Comparison of ENCODE assay signal across 8 cellular contexts in genomic region chr20:56429496-56429895, GRCh38. TPM values are rescaled to one million over a fixed set of nuclear protein-coding genes. Genes with fewer than 3 reads are reported as not detected.
DNase-seq lines count a peak whose midpoint lies in the region; ATAC-seq and TF ChIP-seq lines count a peak whose summit lies in the region.

No MANE protein-coding gene starts in this region.

- peak overlapping the region; percentile 83; the same call in 1 of the 2 replicates for H2AFZ ChIP-seq in SK-N-SH (ENCODE audit: low read depth)

- H3K4me1 Mint-ChIP-seq in stimulated activated naive B cell treated with anti-CD40 and anti-IgM and Interleukin-4, amounts not matched to agents 10 μg/mL and 1 μg/mL and 100 μg/mL, for 72 hours, result peaks cover 17 to 31% of the 10 kb centered on the region in 2 donors

- no peaks in the 10 kb centered on the region for H3K9me2 ChIP-seq in SK-N-SH

- no peaks in the 10 kb centered on the region for H3K27me3 ChIP-seq in SK-N-SH (ENCODE audit: insufficient read depth)

- CTCF ChIA-PET in SK-N-SH (lab: Yijun Ruan, JAX), result no interaction called here

- H3K4me2 ChIP-seq in SK-N-SH, result no peak overlapping the region

- H3K9me3 Mint-ChIP-seq in stimulated activated naive B cell treated with anti-CD40 and anti-IgM and Interleukin-4, amounts not matched to agents 10 μg/mL and 1 μg/mL and 100 μg/mL, for 72 hours, result peaks cover 0 to 2% of the 10 kb centered on the region in 2 donors

- TF ChIP-seq CTCF in SK-N-SH (IDR thresholded peaks at IDR 0.05) (no peak), fibroblast of the aortic adventitia (IDR thresholded peaks at IDR 0.05; ENCODE audit: insufficient read depth, low read length) (no peak)

- H3K4me1 ChIP-seq in SK-N-SH (ENCODE audit: control insufficient read depth in 1 of 2, insufficient read depth in 2 of 2, low read depth in 1 of 2, low read length in 1 of 2), result no peaks in the 10 kb centered on the region; a peak in 1 of 4 replicates

- H3K27me3 Mint-ChIP-seq in stimulated activated naive B cell treated with anti-CD40 and anti-IgM and Interleukin-4, amounts not matched to agents 10 μg/mL and 1 μg/mL and 100 μg/mL, for 72 hours, result peaks cover 22 to 33% of the 10 kb centered on the region in 2 donors

- ATAC-seq in SK-N-SH treated with all-trans-retinoic acid at 6 μM for 48 hours, result no peak
- peak; percentile 34 to 58 for ATAC-seq in stimulated activated naive B cell treated with anti-CD40 and anti-IgM and Interleukin-4, amounts not matched to agents 10 μg/mL and 1 μg/mL and 100 μg/mL, for 72 hours (replicated peaks)
- ATAC-seq in GM21447 (IDR thresholded peaks at IDR 0.05; ENCODE audit: unreplicated experiment), result no peak
- no peak for ATAC-seq in GM21619 (IDR thresholded peaks at IDR 0.05; ENCODE audit: unreplicated experiment)

- H3K9me3 ChIP-seq in SK-N-SH, result no peaks in the 10 kb centered on the region

- H3K9ac ChIP-seq in SK-N-SH, result no peak overlapping the region

- peak overlapping the region; percentile 34 to 49 for H3K4me3 Mint-ChIP-seq in stimulated activated naive B cell treated with anti-CD40 and anti-IgM and Interleukin-4, amounts not matched to agents 10 μg/mL and 1 μg/mL and 100 μg/mL, for 72 hours

- no peak for TF ChIP-seq RAD21 in SK-N-SH (IDR thresholded peaks at IDR 0.05; ENCODE audit: low read length)

- DNase-seq in SK-N-SH (no peak), fibroblast of the aortic adventitia (ENCODE audit: low read depth) (peak; percentile 71), occipital lobe (lab: John Stamatoyannopoulos, UW) (no peak)
- DNase-seq in activated CD4-positive, alpha-beta T cell treated with anti-CD3 and anti-CD28 coated beads, Interleukin-2, amount 50 U/mL, for 48 hours, result peak; percentile 51 to 57
- DNase-seq in stimulated activated naive B cell treated with anti-CD40 and anti-IgM and Interleukin-4, amounts not matched to agents 10 μg/mL and 1 μg/mL and 100 μg/mL, for 72 hours, result no peak

- no peaks in the 10 kb centered on the region for H3K36me3 ChIP-seq in SK-N-SH (replicated peaks in 1 of 2; ENCODE audit: control insufficient read depth in 1 of 2, insufficient read depth in 2 of 2, low read length in 1 of 2)

- H3K4me3 ChIP-seq in SK-N-SH (ENCODE audit: low read depth in 2 of 2, low read length in 1 of 2) (no peak overlapping the region), fibroblast of the aortic adventitia (ENCODE audit: low read depth, low read length) (no peak overlapping the region)

- H4K20me1 ChIP-seq in SK-N-SH (ENCODE audit: insufficient read depth), result no peaks in the 10 kb centered on the region

- H3K36me3 Mint-ChIP-seq in stimulated activated naive B cell treated with anti-CD40 and anti-IgM and Interleukin-4, amounts not matched to agents 10 μg/mL and 1 μg/mL and 100 μg/mL, for 72 hours, result no peaks in the 10 kb centered on the region

- WGBS in SK-N-SH (ENCODE audit: low lambda C conversion rate), result 62% methylated on average over 6 of the region's 6 CpGs

- no peaks in the 10 kb centered on the region for H3K79me2 ChIP-seq in SK-N-SH (ENCODE audit: insufficient read depth)

- H3K27ac ChIP-seq in SK-N-SH (ENCODE audit: low read depth in 2 of 2, low read length in 1 of 2), result no peak overlapping the region

- POLR2A ChIA-PET in SK-N-SH (lab: Yijun Ruan, JAX), result no interaction called here

- H3F3A ChIP-seq in SK-N-SH (replicated peaks; ENCODE audit: insufficient read depth), result no peaks in the 10 kb centered on the region

- no peak for TF ChIP-seq EP300 in SK-N-SH (IDR thresholded peaks at IDR 0.05; ENCODE audit: borderline replicate concordance in 1 of 2, low read depth in 1 of 2, low read length in 1 of 2)

- peak overlapping the region; percentile 28 for H3K27ac Mint-ChIP-seq in stimulated activated naive B cell treated with anti-CD40 and anti-IgM and Interleukin-4, amounts not matched to agents 10 μg/mL and 1 μg/mL and 100 μg/mL, for 72 hours

TF ChIP-seq in SK-N-SH, 30 proteins besides CTCF, POLR2A, EP300 and RAD21:
- TF ChIP-seq, protein P1, sequence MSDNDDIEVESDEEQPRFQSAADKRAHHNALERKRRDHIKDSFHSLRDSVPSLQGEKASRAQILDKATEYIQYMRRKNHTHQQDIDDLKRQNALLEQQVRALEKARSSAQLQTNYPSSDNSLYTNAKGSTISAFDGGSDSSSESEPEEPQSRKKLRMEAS (IDR thresholded peaks at IDR 0.05; ENCODE audit: low read depth), result no peak
- TF ChIP-seq GABPA (IDR thresholded peaks at IDR 0.05; ENCODE audit: low read depth), result peak; percentile 45

TF ChIP-seq in SK-N-SH treated with all-trans-retinoic acid at 6 μM for 48 hours, 23 proteins besides CTCF, POLR2A, EP300 and RAD21:
- TF ChIP-seq TOX (CRISPR knock-in tag; IDR thresholded peaks at IDR 0.05; ENCODE audit: borderline replicate concordance) (no peak), CSDC2 (CRISPR knock-in tag; IDR thresholded peaks at IDR 0.05) (no peak), BACH2 (CRISPR knock-in tag; IDR thresholded peaks at IDR 0.05; ENCODE audit: borderline replicate concordance) (no peak), SNAI2 (CRISPR knock-in tag; IDR thresholded peaks at IDR 0.05) (no peak)

RNA-seq across cellular contexts. Expression of gene CASS4, which starts 17.4 kb away (rescaled TPM):
- polyA plus RNA-seq in SK-N-SH (2012; rRNA removed), result 0.02 TPM in 1 of 2 replicates, not detected in the other
- 0.03 TPM in 1 of 2 replicates, not detected in the other for polyA plus RNA-seq in SK-N-SH (2012; cell fraction: cytosol; rRNA removed)
- 0.02 and 0.06 TPM in 2 replicates for polyA plus RNA-seq in SK-N-SH (2012; cell fraction: nucleus; rRNA removed)
- total RNA-seq in fibroblast of the aortic adventitia (ENCODE audit: low replicate concordance) (0.09 and 0.49 TPM in 2 replicates), occipital lobe (0.16 TPM)

RNA-seq across cellular contexts. Expression of gene CSTF1, which starts 37.1 kb away (rescaled TPM):
- 23.4 and 31.2 TPM in 2 replicates for polyA plus RNA-seq in SK-N-SH (2012; rRNA removed)
- 23.7 and 25.3 TPM in 2 replicates for polyA plus RNA-seq in SK-N-SH (2012; cell fraction: cytosol; rRNA removed)
- polyA plus RNA-seq in SK-N-SH (2012; cell fraction: nucleus; rRNA removed), result 27.4 and 32.0 TPM in 2 replicates
- total RNA-seq in fibroblast of the aortic adventitia (ENCODE audit: low replicate concordance), result 36.1 and 49.6 TPM in 2 replicates
- 32.6 TPM for total RNA-seq in occipital lobe

RNA-seq across cellular contexts. Expression of gene AURKA, which starts 37.5 kb away (rescaled TPM):
- 24.6 and 27.6 TPM in 2 replicates for polyA plus RNA-seq in SK-N-SH (2012; rRNA removed)
- 27.6 and 29.6 TPM in 2 replicates for polyA plus RNA-seq in SK-N-SH (2012; cell fraction: cytosol; rRNA removed)
- polyA plus RNA-seq in SK-N-SH (2012; cell fraction: nucleus; rRNA removed), result 11.1 and 15.1 TPM in 2 replicates
- 2.1 and 29.1 TPM in 2 replicates for total RNA-seq in fibroblast of the aortic adventitia (ENCODE audit: low replicate concordance)
- 4.8 TPM for total RNA-seq in occipital lobe

RNA-seq across cellular contexts. Expression of gene RTF2, which starts 38.9 kb away (rescaled TPM):
- 78.2 and 82.8 TPM in 2 replicates for polyA plus RNA-seq in SK-N-SH (2012; rRNA removed)
- 77.8 and 80.1 TPM in 2 replicates for polyA plus RNA-seq in SK-N-SH (2012; cell fraction: cytosol; rRNA removed)
- 75.0 and 78.8 TPM in 2 replicates for polyA plus RNA-seq in SK-N-SH (2012; cell fraction: nucleus; rRNA removed)
- 61.5 and 66.1 TPM in 2 replicates for total RNA-seq in fibroblast of the aortic adventitia (ENCODE audit: low replicate concordance)
- total RNA-seq in occipital lobe, result 51.3 TPM

Comparison
In these comparisons a context has a peak if more than half of its experiments do, and no peak if none do; other contexts are left out.
1. DNase-seq: peak in activated CD4-positive, alpha-beta T cell treated with anti-CD3 and anti-CD28 coated beads, Interleukin-2, amount 50 U/mL, for 48 hours (2 of 2) and fibroblast of the aortic adventitia (single experiment); none in SK-N-SH (single experiment), stimulated activated naive B cell treated with anti-CD40 and anti-IgM and Interleukin-4, amounts not matched to agents 10 μg/mL and 1 μg/mL and 100 μg/mL, for 72 hours (single experiment) and occipital lobe (single experiment).
2. ATAC-seq: peak in stimulated activated naive B cell treated with anti-CD40 and anti-IgM and Interleukin-4, amounts not matched to agents 10 μg/mL and 1 μg/mL and 100 μg/mL, for 72 hours (2 of 2); none in SK-N-SH treated with all-trans-retinoic acid at 6 μM for 48 hours (single experiment), GM21447 (single experiment) and GM21619 (single experiment).